In the genomic region with DNA sequence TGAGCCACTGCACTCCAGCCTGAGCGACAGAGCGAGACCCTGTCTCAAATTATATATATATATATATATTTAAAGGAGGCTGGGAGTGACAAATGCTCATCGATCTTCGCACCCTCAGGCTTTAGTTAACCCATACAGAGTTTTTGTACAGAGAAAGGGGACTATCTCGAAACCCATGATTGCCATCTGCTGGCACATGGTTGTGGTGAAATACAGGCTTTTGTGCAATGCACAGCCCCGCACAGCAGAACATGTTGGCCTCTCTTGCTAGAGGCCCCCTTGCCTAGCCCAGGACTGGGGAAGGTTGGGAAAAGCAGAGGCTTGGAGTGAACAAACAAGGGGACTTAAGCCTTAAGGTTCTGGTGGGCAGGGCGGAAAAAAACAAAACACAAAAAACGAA, we compare ENCODE assay signal across 8 cellular contexts. TPM values are rescaled to one million over a fixed set of nuclear protein-coding genes. Genes with fewer than 3 reads are reported as not detected.
DNase-seq lines count a peak whose midpoint lies in the region; ATAC-seq, FAIRE-seq and TF ChIP-seq lines count a peak whose summit lies in the region.

No MANE protein-coding gene starts in this region.

- no peak overlapping the region for H3K4me2 ChIP-seq in mammary epithelial cell (ENCODE audit: insufficient read depth, low read depth, low read length)

- no peak for TF ChIP-seq EP300 in transverse colon (IDR thresholded peaks at IDR 0.05; ENCODE audit: low read depth)

- no peak overlapping the region for H3K9ac ChIP-seq in mammary epithelial cell (ENCODE audit: insufficient read depth, low read length)

- in situ Hi-C loops in mammary epithelial cell (cut with MboI; ENCODE audit: low sequenced_read_pairs in 2 of 2): no loop called here
- in situ Hi-C loops in transverse colon (cut with MboI; ENCODE audit: low pct_ligation_motif_present in 1 of 4, low pct_unique_long_range_greater_than_20kb in 1 of 4, low sequenced_read_pairs in 3 of 4): no loop called here

- no peak for DNase-seq in left ventricle myocardium inferior
- DNase-seq in Right ventricle myocardium inferior (ENCODE audit: missing footprints): no peak
- DNase-seq in NCI-H2107 treated with DMSO at 0.1 percent for 48 hours (lab: John Stamatoyannopoulos, UW; ENCODE audit: unreplicated experiment): peak; percentile 49
- no peak for DNase-seq in mammary epithelial cell
- DNase-seq in urothelium cell line (ENCODE audit: low spot score): peak; percentile 46
- no peak for DNase-seq in lower lobe of right lung
- no peak for DNase-seq in transverse colon
- DNase-seq in endothelial cell (ENCODE audit: low spot score): no peak

- no peak overlapping the region for H3K27ac Mint-ChIP-seq in endothelial cell (ENCODE audit: unreplicated experiment)

- dilution Hi-C loops in mammary epithelial cell (cut with HindIII; ENCODE audit: low sequenced_read_pairs): loop anchor here (10.0 kb wide), 1 partner anchor 506 kb away; no protein-coding TSS in a partner anchor

- H4K20me1 ChIP-seq in mammary epithelial cell (ENCODE audit: insufficient read depth, low read length): no peaks in the 10 kb centered on the region

- CTCF ChIA-PET in mammary epithelial cell (lab: Charles Lee; ENCODE audit: low non-redundant PET): no interaction called here

- H3K79me2 ChIP-seq in mammary epithelial cell (ENCODE audit: insufficient read depth, low read length): no peaks in the 10 kb centered on the region

- intact Hi-C loops in left ventricle myocardium inferior (cut with micrococcal nuclease): no loop called here
- intact Hi-C loops in Right ventricle myocardium inferior (cut with DNase I): no loop called here
- intact Hi-C loops in mammary epithelial cell (cut with micrococcal nuclease): no loop called here
- intact Hi-C loops in lower lobe of right lung (cut with DNase I): no loop called here
- intact Hi-C loops in transverse colon (cut with DNase I; ENCODE audit: low total_unique reads): loop anchor here (10.0 kb wide), 1 partner anchor 74 kb away; a partner anchor contains a TSS

- no TSS peak for BruUV-seq in mammary epithelial cell (replicated peaks; lab: Mats Ljungman, UMichigan)

- no peaks in the 10 kb centered on the region for H3K36me3 Mint-ChIP-seq in endothelial cell (ENCODE audit: low read depth, unreplicated experiment)

- H3K27me3 Mint-ChIP-seq in endothelial cell (ENCODE audit: unreplicated experiment): peaks cover 8% of the 10 kb centered on the region

- H3K36me3 ChIP-seq in left ventricle myocardium inferior (peaks cover 64% of the 10 kb centered on the region), mammary epithelial cell (ENCODE audit: insufficient read depth, low read length) (no peaks in the 10 kb centered on the region), lower lobe of right lung (no peaks in the 10 kb centered on the region), transverse colon (no peaks in the 10 kb centered on the region)

- ATAC-seq in Right ventricle myocardium inferior: no peak
- no peak for ATAC-seq in lower lobe of right lung

- H3K9me3 Mint-ChIP-seq in endothelial cell (ENCODE audit: unreplicated experiment): no peaks in the 10 kb centered on the region

- no peaks in the 10 kb centered on the region for H3K27me3 ChIP-seq in left ventricle myocardium inferior (ENCODE audit: low read depth)
- H3K27me3 ChIP-seq in mammary epithelial cell (ENCODE audit: insufficient read depth, low read length): no peaks in the 10 kb centered on the region
- no peaks in the 10 kb centered on the region for H3K27me3 ChIP-seq in lower lobe of right lung (ENCODE audit: low read depth)
- no peaks in the 10 kb centered on the region for H3K27me3 ChIP-seq in transverse colon

- TF ChIP-seq CTCF in left ventricle myocardium inferior (IDR thresholded peaks at IDR 0.05; ENCODE audit: borderline replicate concordance) (no peak), mammary epithelial cell (conservative IDR thresholded peaks at IDR 0.05 in 1 of 2, IDR thresholded peaks at IDR 0.05 in 1 of 2; ENCODE audit: extremely low read depth in 1 of 2, insufficient read depth in 1 of 2, low read depth in 1 of 2, low read length in 2 of 2) (peak; percentile 15 to 20), lower lobe of right lung (IDR thresholded peaks at IDR 0.05) (no peak), transverse colon (IDR thresholded peaks at IDR 0.05) (no peak), endothelial cell (IDR thresholded peaks at IDR 0.05; ENCODE audit: unreplicated experiment) (no peak)

- H3K27ac ChIP-seq in left ventricle myocardium inferior (replicated peaks) (peak overlapping the region; percentile 97), mammary epithelial cell (ENCODE audit: insufficient read depth, low read depth, low read length) (no peak overlapping the region), lower lobe of right lung (no peak overlapping the region), transverse colon (no peak overlapping the region)

- no peak for TF ChIP-seq POLR2A in transverse colon (IDR thresholded peaks at IDR 0.05)

- FAIRE-seq in urothelium cell line (lab: Jason Lieb, UNC): no peak

- no peak overlapping the region for H3K4me3 Mint-ChIP-seq in endothelial cell (ENCODE audit: unreplicated experiment)

- H3K4me1 Mint-ChIP-seq in endothelial cell (ENCODE audit: unreplicated experiment): no peaks in the 10 kb centered on the region

- WGBS in mammary epithelial cell (ENCODE audit: low coverage, missing lambda C conversion rate): 88% methylated on average over 7 of the region's 8 CpGs
- 65 to 84% methylated on average over 5 to 8 of the region's 8 CpGs for WGBS in transverse colon (ENCODE audit: low coverage in 1 of 2), 2 donors

- H3K9me3 ChIP-seq in left ventricle myocardium inferior (replicated peaks) (no peaks in the 10 kb centered on the region), mammary epithelial cell (replicated peaks; ENCODE audit: insufficient read depth, low read length) (no peaks in the 10 kb centered on the region), lower lobe of right lung (no peaks in the 10 kb centered on the region), transverse colon (no peaks in the 10 kb centered on the region)

- no peak overlapping the region for H2AFZ ChIP-seq in mammary epithelial cell (ENCODE audit: low read depth, low read length)

- H3K4me3 ChIP-seq in left ventricle myocardium inferior: peak overlapping the region; percentile 77
- H3K4me3 ChIP-seq in mammary epithelial cell (replicated peaks in 1 of 3; ENCODE audit: insufficient read depth in 1 of 3, low read depth in 2 of 3, low read length in 3 of 3): no peak overlapping the region
- no peak overlapping the region for H3K4me3 ChIP-seq in lower lobe of right lung
- H3K4me3 ChIP-seq in transverse colon: no peak overlapping the region

- H3K4me1 ChIP-seq in left ventricle myocardium inferior (peaks cover 68% of the 10 kb centered on the region), mammary epithelial cell (ENCODE audit: insufficient read depth, low read length) (no peaks in the 10 kb centered on the region), lower lobe of right lung (no peaks in the 10 kb centered on the region), transverse colon (no peaks in the 10 kb centered on the region)

RNA-seq across cellular contexts. Expression of a gene that starts 3.6 kb away (rescaled TPM):
- total RNA-seq in left ventricle myocardium inferior (2,538 TPM), Right ventricle myocardium inferior (2,397 TPM), mammary epithelial cell (not detected), lower lobe of right lung (0.86 TPM), transverse colon (not detected), endothelial cell (ENCODE audit: unreplicated experiment) (not detected)
- polyA plus RNA-seq in mammary epithelial cell: not detected
- polyA minus RNA-seq in mammary epithelial cell: not detected

RNA-seq across cellular contexts. Expression of a gene that starts 29.5 kb away (rescaled TPM):
- total RNA-seq in left ventricle myocardium inferior (8.3 TPM), Right ventricle myocardium inferior (14.6 TPM), mammary epithelial cell (not detected), lower lobe of right lung (295 TPM), transverse colon (10 to 100 TPM in 2 of 4 donors, 1 to 10 TPM in 2; 7.1 to 35.5 (median 17.2) TPM), endothelial cell (ENCODE audit: unreplicated experiment) (not detected)
- polyA plus RNA-seq in mammary epithelial cell: not detected
- polyA minus RNA-seq in mammary epithelial cell: not detected

RNA-seq across cellular contexts. Expression of a gene that starts 59.5 kb away (rescaled TPM):
- 36.5 TPM for total RNA-seq in left ventricle myocardium inferior
- total RNA-seq in Right ventricle myocardium inferior: 35.0 TPM
- 10 to 100 TPM; 55.5 to 97.2 TPM for total RNA-seq in mammary epithelial cell
- 57.1 TPM for polyA plus RNA-seq in mammary epithelial cell
- polyA minus RNA-seq in mammary epithelial cell: 31.6 TPM
- 48.0 TPM for total RNA-seq in lower lobe of right lung
- 10 to 100 TPM; 19.9 to 56.9 (median 43.1) TPM for total RNA-seq in transverse colon
- 40.9 TPM for total RNA-seq in endothelial cell (ENCODE audit: unreplicated experiment)

Comparison
In these comparisons a context has a peak if more than half of its experiments do, and no peak if none do; other contexts are left out.
1. DNase-seq: peak in NCI-H2107 treated with DMSO at 0.1 percent for 48 hours (single experiment) and urothelium cell line (single experiment); none in left ventricle myocardium inferior (single experiment), Right ventricle myocardium inferior (single experiment), mammary epithelial cell (single experiment), lower lobe of right lung (single experiment), transverse colon (single experiment) and endothelial cell (single experiment).
2. CTCF ChIP-seq: peak in mammary epithelial cell (2 of 2); none in left ventricle myocardium inferior (single experiment), lower lobe of right lung (single experiment), transverse colon (0 of 5) and endothelial cell (single experiment).
3. RNA of a gene that starts 3.6 kb away (total RNA-seq): 2,538 TPM in left ventricle myocardium inferior (single experiment) and 2,397 TPM in Right ventricle myocardium inferior (single experiment); 0.86 TPM in lower lobe of right lung (single experiment), not detected in mammary epithelial cell, not detected in transverse colon and not detected in endothelial cell (single experiment); every median in the first group is over 1,000 times any median in the second.